8 cellular contexts compared by ENCODE assay signal in the genomic region with DNA sequence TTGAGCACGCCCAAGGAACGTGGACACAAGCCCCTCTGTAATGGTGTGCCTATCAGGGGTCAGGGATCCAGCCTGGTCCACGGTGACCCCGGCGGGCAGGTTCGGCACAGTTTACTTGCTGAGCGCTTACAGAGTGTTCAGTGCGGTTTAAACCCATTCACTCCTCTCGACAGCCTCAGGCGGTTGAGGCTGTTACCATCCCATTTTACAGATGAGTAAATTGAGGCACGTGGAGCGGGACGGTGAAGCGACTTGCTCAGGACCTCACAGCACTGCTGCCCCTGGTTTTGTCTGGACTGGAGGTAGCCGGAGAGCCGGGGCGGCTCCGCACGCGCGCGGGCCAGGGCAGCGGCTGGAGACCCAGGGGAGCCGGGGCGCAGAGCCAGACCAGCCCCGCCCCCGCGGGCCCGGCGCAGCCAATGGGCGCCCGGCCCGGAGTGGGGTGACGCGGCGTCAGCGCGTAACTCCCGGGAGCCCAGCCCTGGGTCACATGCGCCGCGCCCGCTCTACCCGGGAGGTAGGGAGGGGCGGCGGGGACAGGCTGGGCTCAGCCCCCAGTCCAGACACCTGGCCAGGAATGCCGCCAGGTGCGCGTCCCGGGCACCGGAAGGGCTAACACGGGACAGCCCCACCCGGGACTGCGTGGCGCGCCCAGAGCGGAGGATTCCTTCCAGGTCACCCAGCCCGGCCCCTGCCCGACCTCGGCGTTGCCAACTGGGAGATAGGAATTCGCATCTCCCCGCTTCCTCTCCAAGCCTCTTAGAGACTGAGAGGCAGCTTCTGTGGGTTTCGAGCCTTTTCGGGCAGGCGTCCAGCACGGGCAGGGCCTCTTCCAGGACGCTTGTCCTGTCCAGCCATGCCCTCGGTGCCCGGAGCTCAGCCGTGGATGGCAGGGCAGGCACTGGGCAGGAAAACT. TPM values are rescaled to one million over a fixed set of nuclear protein-coding genes. Genes with fewer than 3 reads are reported as not detected.
DNase-seq lines count a peak whose midpoint lies in the region; ATAC-seq and TF ChIP-seq lines count a peak whose summit lies in the region.

No MANE protein-coding gene starts in this region.

- H4K20me1 ChIP-seq in H9 (ENCODE audit: control insufficient read depth, insufficient read depth, insufficient read length) = peaks cover 3% of the 10 kb centered on the region

- H3K4me1 ChIP-seq in ES-I3 (ENCODE audit: insufficient read depth, low read length) (peaks cover 43% of the 10 kb centered on the region), H9 (ENCODE audit: insufficient read depth, low read length) (peaks cover 19% of the 10 kb centered on the region), adrenal gland (replicated peaks in 1 of 2) (peaks cover 57 to 67% of the 10 kb centered on the region in 2 donors), heart left ventricle (peaks cover 30 to 74% (median 61%) of the 10 kb centered on the region in 12 donors)

- H2BK120ac ChIP-seq in H9 (ENCODE audit: low read depth, low read length, poor library complexity, severe bottlenecking) = no peak overlapping the region

- H3K18ac ChIP-seq in H9 (ENCODE audit: insufficient read length, low read depth, low read length) = peak overlapping the region; percentile 90

- H3K79me2 ChIP-seq in H9 (ENCODE audit: insufficient read depth, low read length) = peaks cover 7% of the 10 kb centered on the region; the same call in 1 of the 2 replicates

- intact Hi-C loops in adrenal gland (cut with DNase I) = no loop called here
- intact Hi-C loops in heart left ventricle (cut with DNase I) = no loop called here

- no peaks in the 10 kb centered on the region for H3K36me3 ChIP-seq in ES-I3 (ENCODE audit: insufficient read depth, low read length)
- H3K36me3 ChIP-seq in adrenal gland (replicated peaks in 1 of 2) = no peaks in the 10 kb centered on the region
- no peaks in the 10 kb centered on the region for H3K36me3 ChIP-seq in heart left ventricle

- peak overlapping the region; percentile 57 to 76 for H3K4me3 Mint-ChIP-seq in H9
- H3K4me3 Mint-ChIP-seq in type B pancreatic cell = peak overlapping the region; percentile 95

- H2BK20ac ChIP-seq in H9 (ENCODE audit: low read depth, low read length, poor library complexity, severe bottlenecking) = no peak overlapping the region

- DNase-seq in H9 = peak; percentile 98
- DNase-seq in NAMALWA (ENCODE audit: low spot score) = peak; percentile 79
- DNase-seq in SW480 (ENCODE audit: low spot score) = peak; percentile 93
- DNase-seq in adrenal gland = peak; percentile 93 to 95 (median 95)
- DNase-seq in heart left ventricle = peak; percentile 90 to 94 (median 91)
- peak; percentile 93 for DNase-seq in pons (ENCODE audit: low spot score)
- DNase-seq in type B pancreatic cell (ENCODE audit: extremely low spot score, unreplicated experiment) = peak; percentile 83

- peak overlapping the region; percentile 92 for H2BK12ac ChIP-seq in H9 (ENCODE audit: insufficient read length, low read depth, low read length)

- H2AFZ ChIP-seq in H9 (ENCODE audit: low read length) = no peak overlapping the region

- H3K4me2 ChIP-seq in H9 (ENCODE audit: insufficient read depth, insufficient read length, low read length) = peak overlapping the region; percentile 27

- H3K27ac ChIP-seq in H9 (ENCODE audit: insufficient read length, low read depth, low read length) (peak overlapping the region; percentile 82), adrenal gland (peak overlapping the region; percentile 89 to 100 (median 99)), heart left ventricle (peak overlapping the region; percentile 95 to 100 (median 98))

- H3K9me3 Mint-ChIP-seq in H9 (no peaks in the 10 kb centered on the region; a peak in 3 of 5 replicates), type B pancreatic cell (no peaks in the 10 kb centered on the region)

- H3K4me1 Mint-ChIP-seq in H9 (peaks cover 51 to 58% of the 10 kb centered on the region in 2 experiments), type B pancreatic cell (ENCODE audit: unreplicated experiment) (peaks cover 40% of the 10 kb centered on the region)

- peak overlapping the region; percentile 98 to 99 (median 99) for H3K27ac Mint-ChIP-seq in H9
- peak overlapping the region; percentile 99 for H3K27ac Mint-ChIP-seq in type B pancreatic cell

- H3K27me3 ChIP-seq in H9 (ENCODE audit: insufficient read depth, low read length) (no peaks in the 10 kb centered on the region), adrenal gland (no peaks in the 10 kb centered on the region), heart left ventricle (no peaks in the 10 kb centered on the region)

- TF ChIP-seq CTCF in H9 (conservative IDR thresholded peaks at IDR 0.05) = no peak
- no peak for TF ChIP-seq CTCF in adrenal gland (IDR thresholded peaks at IDR 0.05)
- TF ChIP-seq CTCF in heart left ventricle (IDR thresholded peaks at IDR 0.05) = no peak
- TF ChIP-seq CTCF in type B pancreatic cell (conservative IDR thresholded peaks at IDR 0.05) = no peak

- TF ChIP-seq POLR2A in adrenal gland (IDR thresholded peaks at IDR 0.05) = peak; percentile 73 to 90
- peak; percentile 56 to 93 for TF ChIP-seq POLR2A in heart left ventricle (IDR thresholded peaks at IDR 0.05)

- WGBS in H9 (ENCODE audit: extremely low coverage, insufficient read length, low lambda C conversion rate) = no CpG with 5 or more reads among the region's 71 CpGs
- WGBS in adrenal gland, 4 donors = 2% methylated on average over 27 to 71 of the region's 71 CpGs
- 2 to 9% (median 3%) methylated on average over 22 to 71 of the region's 71 CpGs for WGBS in heart left ventricle, 4 donors

- no peak overlapping the region for H3T11ph ChIP-seq in H9 (ENCODE audit: low read length)

- H3K4ac ChIP-seq in H9 (ENCODE audit: low read depth, low read length) = no peak overlapping the region; the same call in 1 of the 2 replicates

- no peak overlapping the region for H4K8ac ChIP-seq in H9 (replicated peaks; ENCODE audit: insufficient read length, low read depth, low read length)

- peak overlapping the region; percentile 93 for H4K91ac ChIP-seq in H9 (ENCODE audit: insufficient read length, low read depth, low read length)

- H3K23me2 ChIP-seq in H9 (ENCODE audit: insufficient read length, low read depth, low read length, poor library complexity, severe bottlenecking) = peaks cover 13% of the 10 kb centered on the region

- H3K14ac ChIP-seq in H9 (ENCODE audit: insufficient read depth, low read length) = peak overlapping the region; percentile 90

- H2AK5ac ChIP-seq in H9 (ENCODE audit: insufficient read length, low read length) = peak overlapping the region; percentile 10

- peak overlapping the region; percentile 56 for H2BK5ac ChIP-seq in H9 (ENCODE audit: insufficient read length, low read length)

- H3K23ac ChIP-seq in H9 (ENCODE audit: insufficient read length, low read depth, low read length) = no peak overlapping the region

- peak overlapping the region; percentile 51 for H3K56ac ChIP-seq in H9 (ENCODE audit: insufficient read length, low read depth, low read length)

- ATAC-seq in heart left ventricle = peak; percentile 41 to 74 (median 72)

- peaks cover 2% of the 10 kb centered on the region; the same call in 1 of the 2 replicates for H3K27me3 Mint-ChIP-seq in H9 (ENCODE audit: low read depth)
- H3K27me3 Mint-ChIP-seq in type B pancreatic cell = no peaks in the 10 kb centered on the region

- H4K5ac ChIP-seq in H9 (ENCODE audit: insufficient read length, low read depth, low read length) = peak overlapping the region; percentile 39

- H2BK15ac ChIP-seq in H9 (ENCODE audit: low read depth, low read length) = no peak overlapping the region

- peaks cover 5 to 6% (median 5%) of the 10 kb centered on the region in 3 experiments for H3K36me3 Mint-ChIP-seq in H9 (ENCODE audit: insufficient read depth in 1 of 3, low read depth in 3 of 3)
- no peaks in the 10 kb centered on the region for H3K36me3 Mint-ChIP-seq in type B pancreatic cell

- H3K9me3 ChIP-seq in ES-I3 (ENCODE audit: control insufficient read depth, insufficient read depth, low read length) (no peaks in the 10 kb centered on the region), H9 (ENCODE audit: control insufficient read depth, low read depth, low read length) (no peaks in the 10 kb centered on the region), adrenal gland (replicated peaks in 1 of 3) (no peaks in the 10 kb centered on the region), heart left ventricle (no peaks in the 10 kb centered on the region)

- H3K4me3 ChIP-seq in adrenal gland = peak overlapping the region in 2 of 4 donors; percentile 27 to 47
- H3K4me3 ChIP-seq in heart left ventricle = peak overlapping the region in 11 of 12 donors; percentile 26 to 68 (median 54)

- H3K9ac ChIP-seq in ES-I3 (ENCODE audit: low read depth, low read length) (peak overlapping the region; percentile 66), H9 (ENCODE audit: extremely low read depth, insufficient read length, low read length) (peak overlapping the region; percentile 54)

- H3K79me1 ChIP-seq in H9 (ENCODE audit: insufficient read depth, low read depth, low read length, poor library complexity, severe bottlenecking) = no peaks in the 10 kb centered on the region

RNA-seq across cellular contexts. Expression of gene SREBF1, which starts 3.3 kb away (rescaled TPM):
- 76.2 and 81.9 TPM in 2 replicates for total RNA-seq in H9 (2021)
- total RNA-seq in adrenal gland = 100 to 1,000 TPM; 403 to 850 (median 667) TPM
- 100 to 1,000 TPM; 298 to 818 (median 483) TPM for polyA plus RNA-seq in adrenal gland
- 10 to 100 TPM; 12.8 to 55.2 (median 17.8) TPM for total RNA-seq in heart left ventricle
- 10 to 100 TPM; 22.1 to 41.0 TPM for polyA plus RNA-seq in heart left ventricle
- 81.2 and 97.0 TPM in 2 replicates for total RNA-seq in type B pancreatic cell (ENCODE audit: low replicate concordance)
